ENCODE assay signal across 20 cellular contexts in the genomic region with DNA sequence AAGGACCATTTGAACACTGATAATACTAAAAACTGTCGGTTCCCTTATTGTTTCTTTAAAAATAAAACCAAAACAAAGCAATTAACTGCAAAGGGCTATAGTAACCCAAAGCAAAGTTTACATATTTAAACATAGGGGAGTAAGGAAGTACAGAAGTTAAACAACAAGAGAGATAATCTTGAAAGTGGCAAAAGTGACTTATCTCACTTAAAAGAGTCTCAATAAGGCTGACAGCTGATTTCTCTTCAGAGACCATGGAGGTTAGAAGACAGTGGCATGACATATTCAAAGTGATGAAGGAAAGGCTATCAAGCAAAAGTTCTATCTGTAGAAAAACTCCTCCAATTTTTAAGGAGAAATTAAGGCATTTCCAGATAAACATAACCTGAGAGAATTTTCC.
DNase-seq lines count a peak whose midpoint lies in the region; TF ChIP-seq lines count a peak whose summit lies in the region.
"Had no signal": no experiment of that assay in that cellular context is flagged by ENCODE, and none has a peak within 500 bp of the region (broad histone marks: within the 10 kb centered on the region; RNA-seq: fewer than 3 reads in every experiment).

No MANE protein-coding gene starts in this region.

- H3K4me1 ChIP-seq in HAP-1 = no peaks in the 10 kb centered on the region

- no peaks in the 10 kb centered on the region for H3K27me3 ChIP-seq in HAP-1 (ENCODE audit: low read depth)
- H3K27me3 ChIP-seq: ovary had no signal

- H3K9me3 ChIP-seq in HAP-1 = no peaks in the 10 kb centered on the region
- H3K9me3 ChIP-seq: ovary had no signal

- DNase-seq in DMS 273 (lab: John Stamatoyannopoulos, UW; ENCODE audit: unreplicated experiment) = peak; percentile 22
- no peak for DNase-seq in DMS 273 treated with DMSO at 0.1 percent for 48 hours (lab: John Stamatoyannopoulos, UW)
- peak; percentile 4 for DNase-seq in COR-L47 (lab: John Stamatoyannopoulos, UW)
- DNase-seq in NAMALWA (ENCODE audit: low spot score) = peak; percentile 22
- peak; percentile 11 for DNase-seq in choroid plexus epithelial cell (ENCODE audit: low read depth)
- no peak for DNase-seq in HAP-1 (ENCODE audit: low spot score in 2 of 2)
- no peak for DNase-seq in GM20000 (ENCODE audit: low spot score)
- no peak for DNase-seq in NCI-H524 (lab: John Stamatoyannopoulos, UW)
- DNase-seq: activated CD4-positive, alpha-beta T cell treated with anti-CD3 and anti-CD28 coated beads, Interleukin-2, amount 50 U/mL, for 1 hour; activated naive CD8-positive, alpha-beta T cell treated with anti-CD3 and anti-CD28 coated beads, Interleukin-2, amount 10 ng/mL, durations not matched to agents 7 days and 5 days; GDM1; glutamatergic neuron; left colon; natural killer cell; NCI-H1694; NCI-H446; ovary; Right ventricle myocardium superior; stimulated activated CD4-positive, alpha-beta T cell treated with anti-CD3 and anti-CD28 coated beads, Interleukin-15, amount 100 ng/mL, for 24 hours; substantia nigra had no signal

- no peak for TF ChIP-seq CTCF in choroid plexus epithelial cell (conservative IDR thresholded peaks at IDR 0.05; ENCODE audit: low read depth, low read length)
- no peak for TF ChIP-seq CTCF in GM20000 (IDR thresholded peaks at IDR 0.05; ENCODE audit: extremely low read depth, missing control alignments)

- H3K4me3 ChIP-seq in choroid plexus epithelial cell (ENCODE audit: low read depth, low read length) (no peak overlapping the region), HAP-1 (no peak overlapping the region)
- H3K4me3 ChIP-seq: ovary had no signal

- H3K36me3 ChIP-seq in HAP-1 (replicated peaks) = no peaks in the 10 kb centered on the region
- H3K36me3 ChIP-seq: ovary had no signal

- in situ Hi-C loops in HAP-1 (cut with MboI; ENCODE audit: low sequenced_read_pairs) = no loop called here

Comparison
In these comparisons a context has a peak if more than half of its experiments do, and no peak if none do; other contexts are left out.
1. DNase-seq: peak in DMS 273 (single experiment), COR-L47 (single experiment), NAMALWA (single experiment) and choroid plexus epithelial cell (single experiment); none in DMS 273 treated with DMSO at 0.1 percent for 48 hours (single experiment), HAP-1 (0 of 2), GM20000 (single experiment) and NCI-H524 (0 of 2).